In genomic region chr4:23889368-23889767, GRCh38 we compare ENCODE assay signal across 8 cellular contexts. TPM values are rescaled to one million over a fixed set of nuclear protein-coding genes. Genes with fewer than 3 reads are reported as not detected.
DNase-seq lines count a peak whose midpoint lies in the region; ATAC-seq, FAIRE-seq and TF ChIP-seq lines count a peak whose summit lies in the region.

No MANE protein-coding gene starts in this region.

- no peak overlapping the region for H3K23ac ChIP-seq in IMR-90 (ENCODE audit: low read depth, low read length)

- H3K79me1 ChIP-seq in IMR-90 (ENCODE audit: low read depth in 1 of 2, low read length in 2 of 2): no peaks in the 10 kb centered on the region

- dilution Hi-C loops in IMR-90 (cut with HindIII; ENCODE audit: low sequenced_read_pairs, unreplicated experiment): no loop called here

- CTCF ChIA-PET in A549 (lab: Yijun Ruan, JAX): no interaction called here
- CTCF ChIA-PET in IMR-90 (lab: Yijun Ruan, JAX): interaction anchor here (1.2 kb wide), 1 partner anchor 9 kb away, joined by 5 read pairs; no protein-coding TSS in a partner anchor

- DNase-seq in A549 (ENCODE audit: low read depth in 1 of 2, low spot score in 1 of 2) (no peak), IMR-90 (no peak), omental fat pad (ENCODE audit: low spot score) (no peak), SIG-M5 (lab: John Stamatoyannopoulos, UW) (no peak)
- DNase-seq in effector memory CD4-positive, alpha-beta T cell: no peak

- no peak overlapping the region for H2AK5ac ChIP-seq in IMR-90 (ENCODE audit: low read depth, low read length)

- intact Hi-C loops in IMR-90 (cut with micrococcal nuclease): loop anchor here (5.0 kb wide), 1 partner anchor 213 kb away; no protein-coding TSS in a partner anchor

- H4K20me1 ChIP-seq in IMR-90 (ENCODE audit: insufficient read depth, low read length): no peaks in the 10 kb centered on the region

- peak overlapping the region; percentile 27; the same call in 2 of the 3 replicates for H3K4me3 ChIP-seq in A549
- peak overlapping the region; percentile 35 for H3K4me3 ChIP-seq in IMR-90 (ENCODE audit: insufficient read depth, low read depth, low read length)
- peak overlapping the region; percentile 50 to 53 for H3K4me3 ChIP-seq in esophagus (ENCODE audit: low read depth in 1 of 2, low read length in 2 of 2)
- peak overlapping the region; percentile 46 for H3K4me3 ChIP-seq in neuron (ENCODE audit: low read length)
- no peak overlapping the region for H3K4me3 ChIP-seq in effector memory CD4-positive, alpha-beta T cell (ENCODE audit: insufficient read depth, low read depth, low read length, poor library complexity, severe bottlenecking)

- TF ChIP-seq POLR2A in A549 (IDR thresholded peaks at IDR 0.05; ENCODE audit: low read length) (no peak), IMR-90 (IDR thresholded peaks at IDR 0.05; ENCODE audit: low read depth, low read length) (no peak)

- H3K9me3 ChIP-seq in A549: no peaks in the 10 kb centered on the region
- no peaks in the 10 kb centered on the region for H3K9me3 ChIP-seq in IMR-90 (ENCODE audit: control insufficient read depth, insufficient read depth, low read length)
- H3K9me3 ChIP-seq in esophagus (ENCODE audit: control insufficient read depth in 2 of 2, insufficient read depth in 1 of 2, low read depth in 1 of 2, low read length in 1 of 2): no peaks in the 10 kb centered on the region
- no peaks in the 10 kb centered on the region for H3K9me3 ChIP-seq in neuron (ENCODE audit: low read length)
- H3K9me3 ChIP-seq in effector memory CD4-positive, alpha-beta T cell (ENCODE audit: control insufficient read depth, low read length): no peaks in the 10 kb centered on the region

- no peak overlapping the region for H2BK20ac ChIP-seq in IMR-90 (ENCODE audit: low read depth, low read length)

- H2BK120ac ChIP-seq in IMR-90 (ENCODE audit: low read depth, low read length): no peak overlapping the region

- H3K27ac ChIP-seq in A549: no peak overlapping the region
- H3K27ac ChIP-seq in IMR-90 (ENCODE audit: insufficient read depth, low read length): no peak overlapping the region
- H3K27ac ChIP-seq in esophagus (ENCODE audit: low read depth in 2 of 2, low read length in 1 of 2): peak overlapping the region; percentile 57 to 59
- H3K27ac ChIP-seq in effector memory CD4-positive, alpha-beta T cell (ENCODE audit: insufficient read depth, low read length, poor library complexity, severe bottlenecking): no peak overlapping the region

- TF ChIP-seq EP300 in A549 (IDR thresholded peaks at IDR 0.05): no peak

- H3K4me1 ChIP-seq in A549: no peaks in the 10 kb centered on the region; the same call in 2 of the 3 replicates
- H3K4me1 ChIP-seq in IMR-90 (ENCODE audit: control insufficient read depth, insufficient read depth, low read length): peaks cover 4% of the 10 kb centered on the region
- no peaks in the 10 kb centered on the region for H3K4me1 ChIP-seq in esophagus (ENCODE audit: control insufficient read depth in 2 of 2, insufficient read depth in 2 of 2, low read length in 1 of 2)
- peaks cover 30% of the 10 kb centered on the region for H3K4me1 ChIP-seq in neuron (ENCODE audit: insufficient read depth, low read length)
- H3K4me1 ChIP-seq in effector memory CD4-positive, alpha-beta T cell (ENCODE audit: control insufficient read depth, insufficient read depth, low read length, poor library complexity, severe bottlenecking): peaks cover 2% of the 10 kb centered on the region

- no peak overlapping the region for H2AK9ac ChIP-seq in IMR-90 (replicated peaks; ENCODE audit: low read depth, low read length, poor library complexity)

- no peaks in the 10 kb centered on the region; the same call in 1 of the 2 replicates for H3K9me1 ChIP-seq in IMR-90 (ENCODE audit: insufficient read depth, low read length)

- 3% methylated on average over 3 of the region's 3 CpGs for WGBS in A549 (ENCODE audit: missing lambda C conversion rate)
- WGBS in IMR-90 (ENCODE audit: extremely low coverage in 2 of 2, insufficient read length in 1 of 2), 2 experiments: no CpG with 5 or more reads among the region's 3 CpGs
- WGBS in esophagus, 2 donors: 5 to 6% methylated on average over 3 of the region's 3 CpGs

- in situ Hi-C loops in IMR-90 (cut with MboI; ENCODE audit: low sequenced_read_pairs): no loop called here

- H4K8ac ChIP-seq in IMR-90 (ENCODE audit: low read depth in 2 of 2, low read length in 2 of 2): no peak overlapping the region

- H4K91ac ChIP-seq in IMR-90 (ENCODE audit: insufficient read depth, low read depth, low read length): no peak overlapping the region

- no peak for TF ChIP-seq CTCF in A549 (IDR thresholded peaks at IDR 0.05)
- no peak for TF ChIP-seq CTCF in IMR-90 (conservative IDR thresholded peaks at IDR 0.05; ENCODE audit: low read depth, low read length)
- TF ChIP-seq CTCF in omental fat pad (IDR thresholded peaks at IDR 0.05): no peak

- H3K36me3 ChIP-seq in IMR-90 (ENCODE audit: control insufficient read depth, insufficient read depth, low read length) (no peaks in the 10 kb centered on the region), esophagus (ENCODE audit: control insufficient read depth in 2 of 2, insufficient read depth in 2 of 2, low read length in 1 of 2) (no peaks in the 10 kb centered on the region), neuron (ENCODE audit: insufficient read depth, low read length) (no peaks in the 10 kb centered on the region)
- H3K36me3 ChIP-seq in effector memory CD4-positive, alpha-beta T cell (ENCODE audit: control insufficient read depth, insufficient read depth, low read length): no peaks in the 10 kb centered on the region

- H3K9ac ChIP-seq in IMR-90 (ENCODE audit: low read depth, low read length): no peak overlapping the region

- no peak overlapping the region for H2BK5ac ChIP-seq in IMR-90 (ENCODE audit: low read depth, low read length, poor library complexity, severe bottlenecking)

- no TSS peak for BruUV-seq in IMR-90 (replicated peaks; lab: Mats Ljungman, UMichigan)

- POLR2A ChIA-PET in A549 (lab: Yijun Ruan, JAX) (no interaction called here), IMR-90 (lab: Charles Lee; ENCODE audit: unreplicated experiment) (interaction anchor here (1.1 kb wide), 1 partner anchor 10 kb away, joined by 7 read pairs; no protein-coding TSS in a partner anchor)

- no peak overlapping the region for H3K56ac ChIP-seq in IMR-90 (ENCODE audit: extremely low read depth, insufficient read depth, low read length)

- no peaks in the 10 kb centered on the region for H3K27me3 ChIP-seq in IMR-90 (ENCODE audit: control insufficient read depth, insufficient read depth, low read length)
- H3K27me3 ChIP-seq in esophagus (ENCODE audit: control insufficient read depth in 1 of 2, insufficient read depth in 2 of 2, low read length in 2 of 2): no peaks in the 10 kb centered on the region
- no peaks in the 10 kb centered on the region for H3K27me3 ChIP-seq in neuron (ENCODE audit: insufficient read depth, low read length)
- H3K27me3 ChIP-seq in effector memory CD4-positive, alpha-beta T cell (replicated peaks; ENCODE audit: control insufficient read depth, insufficient read depth, low read length, poor library complexity, severe bottlenecking): no peaks in the 10 kb centered on the region

- no peak overlapping the region for H4K5ac ChIP-seq in IMR-90 (ENCODE audit: low read depth, low read length)

- no peak overlapping the region for H2BK15ac ChIP-seq in IMR-90 (ENCODE audit: low read depth, low read length)

- no peak overlapping the region for H3K14ac ChIP-seq in IMR-90 (replicated peaks; ENCODE audit: low read depth, low read length)

- H2AFZ ChIP-seq in IMR-90 (replicated peaks; ENCODE audit: low read length, poor library complexity): peak overlapping the region; percentile 84
- peak overlapping the region; percentile 49 for H2AFZ ChIP-seq in neuron (ENCODE audit: low read depth, low read length)

- no peak for ATAC-seq in A549
- no peak; the same call in 1 of the 2 replicates for ATAC-seq in IMR-90 (ENCODE audit: low read depth)
- ATAC-seq in HG02623 (IDR thresholded peaks at IDR 0.05; ENCODE audit: unreplicated experiment): no peak
- no peak for ATAC-seq in omental fat pad (ENCODE audit: low FRiP score)

- H3K4ac ChIP-seq in IMR-90 (ENCODE audit: low read depth, low read length): no peak overlapping the region

- TF ChIP-seq RAD21 in A549 (conservative IDR thresholded peaks at IDR 0.05 in 1 of 2, IDR thresholded peaks at IDR 0.05 in 1 of 2) (no peak), IMR-90 (IDR thresholded peaks at IDR 0.05; ENCODE audit: low read length) (no peak)

- no peak for FAIRE-seq in A549 (lab: Jason Lieb, UNC)

- H3K4me2 ChIP-seq in A549 (peak overlapping the region; percentile 66), IMR-90 (ENCODE audit: low read depth, low read length) (peak overlapping the region; percentile 93)

- no peak overlapping the region for H3K18ac ChIP-seq in IMR-90 (ENCODE audit: low read depth, low read length)

TF ChIP-seq in A549, 52 proteins besides CTCF, POLR2A, EP300 and RAD21 (continues in another document):
- TF ChIP-seq ATOH8 (CRISPR knock-in tag; IDR thresholded peaks at IDR 0.05; ENCODE audit: low read depth) (no peak), HOXB5 (CRISPR knock-in tag; IDR thresholded peaks at IDR 0.05) (no peak)

TF ChIP-seq in IMR-90, 13 proteins besides CTCF, POLR2A, EP300 and RAD21:
- TF ChIP-seq MAZ (IDR thresholded peaks at IDR 0.05; ENCODE audit: borderline replicate concordance, low read depth, low read length): no peak
TF ChIP-seq in IMR-90: peak in this region for 0.

RNA-seq across cellular contexts. Expression of gene PPARGC1A, which starts 0.5 kb away (rescaled TPM):
- polyA plus RNA-seq in A549 (2011; rRNA removed): 0.04 TPM in 2 replicates
- not detected in 2 replicates for polyA plus RNA-seq in A549 (2012; cell fraction: cytosol; rRNA removed)
- not detected in 2 replicates for polyA plus RNA-seq in A549 (2012; cell fraction: nucleus; rRNA removed)
- polyA plus RNA-seq in A549 (2017; fragmentation: RNase III; extraction: RNeasy Plus Mini Kit Qiagen cat#74134 plus additional on column Dnase treatment): 0.04 to 0.07 TPM (median 0.07 TPM) in 3 replicates
- polyA minus RNA-seq in A549 (2011; rRNA and poly(A)+ RNA removed): 0.63 and 1.0 TPM in 2 replicates
- total RNA-seq in IMR-90 (2012; rRNA removed): under 0.01 TPM in 2 replicates
- polyA plus RNA-seq in IMR-90 (2012; rRNA removed): 0.03 TPM in 2 replicates
- 0.01 TPM in 1 of 2 replicates, not detected in the other for polyA plus RNA-seq in IMR-90 (2012; cell fraction: cytosol; rRNA removed)
- 0.25 TPM in 1 of 2 replicates, not detected in the other for polyA plus RNA-seq in IMR-90 (2012; cell fraction: nucleus; rRNA removed; ENCODE audit: low replicate concordance)
- polyA plus RNA-seq in esophagus: under 1 TPM; 0.49 to 0.55 TPM
- 10 to 100 TPM in 1 of 4 donors, 1 to 10 TPM in 3; 5.0 to 13.6 (median 6.4) TPM for total RNA-seq in omental fat pad

Comparison
In these comparisons a context has a peak if more than half of its experiments do, and no peak if none do; other contexts are left out.
1. H3K27ac ChIP-seq: peak in esophagus (2 of 2); none in A549 (0 of 2), IMR-90 (single experiment) and effector memory CD4-positive, alpha-beta T cell (single experiment).